8 cellular contexts compared by ENCODE assay signal in the genomic region with DNA sequence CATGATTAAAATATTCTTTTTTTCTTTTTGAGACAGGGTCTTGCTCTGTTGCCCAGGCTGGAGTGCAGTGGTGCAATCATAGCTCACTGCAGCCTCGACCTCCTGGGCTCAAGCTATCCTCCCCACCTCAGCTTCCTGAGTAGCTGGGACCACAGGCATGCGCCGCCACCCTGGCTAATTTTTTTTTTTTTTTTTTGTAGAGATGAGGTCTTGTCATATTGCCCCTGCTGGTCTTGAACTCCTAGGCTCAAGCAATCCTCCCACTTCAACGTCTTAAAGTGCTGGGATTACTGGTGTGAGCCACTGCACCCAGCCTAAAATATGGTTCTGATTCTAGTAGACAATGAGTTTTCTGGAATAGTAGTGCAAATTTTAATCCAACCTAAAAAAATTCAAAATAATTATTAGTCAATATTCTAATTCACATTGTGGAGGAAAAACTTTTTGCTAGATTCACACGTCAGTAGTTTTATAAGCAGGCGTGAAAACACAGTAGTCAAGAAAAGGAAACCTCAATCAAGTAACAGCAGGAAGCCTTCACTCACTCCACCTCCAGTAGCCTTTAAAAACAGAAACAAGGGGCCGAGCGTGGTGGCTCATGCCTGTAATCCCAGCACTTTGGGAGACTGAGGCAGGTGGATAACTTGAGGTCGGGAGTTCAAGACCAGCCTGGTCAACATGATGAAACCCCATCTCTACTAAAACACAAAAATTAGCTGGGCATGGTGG.
DNase-seq lines count a peak whose midpoint lies in the region; ATAC-seq and TF ChIP-seq lines count a peak whose summit lies in the region.
"Not testable (repeated sequence)": the region's sequence is repeated elsewhere in the genome, so short reads cannot be mapped to it uniquely, and the experiment has no call there.

No MANE protein-coding gene starts in this region.

- not testable (repeated sequence) for TF ChIP-seq CTCF in GM10266 (IDR thresholded peaks at IDR 0.05; ENCODE audit: control insufficient read depth, insufficient read depth, low read depth, missing control alignments); GM20000 (IDR thresholded peaks at IDR 0.05; ENCODE audit: extremely low read depth, missing control alignments)

- intact Hi-C loops in activated naive CD4-positive, alpha-beta T cell treated with anti-CD3 and anti-CD28 coated beads for 36 hours (cut with micrococcal nuclease) = not testable (repeated sequence)

- not testable (repeated sequence) for H3K27me3 Mint-ChIP-seq in activated naive CD4-positive, alpha-beta T cell treated with anti-CD3 and anti-CD28 coated beads for 36 hours (ENCODE audit: low read depth)

- H3K36me3 Mint-ChIP-seq in activated naive CD4-positive, alpha-beta T cell treated with anti-CD3 and anti-CD28 coated beads for 36 hours (ENCODE audit: low read depth); stimulated activated effector memory CD8-positive, alpha-beta T cell treated with anti-CD3 and anti-CD28 coated beads, Interleukin-12 subunit alpha, Interleukin-12 subunit beta, amount 100 ng/mL, for 72 hours: not testable (repeated sequence)

- CTCF ChIA-PET in activated naive CD4-positive, alpha-beta T cell treated with anti-CD3 and anti-CD28 coated beads for 36 hours (lab: Charles Lee) = interaction anchor here (1.0 kb wide), 1 partner anchor 35 kb away, joined by 6 read pairs; no protein-coding TSS in a partner anchor

- H3K4me3 Mint-ChIP-seq in activated naive CD4-positive, alpha-beta T cell treated with anti-CD3 and anti-CD28 coated beads for 36 hours = not testable (repeated sequence)
- H3K4me3 Mint-ChIP-seq in stimulated activated effector memory CD8-positive, alpha-beta T cell treated with anti-CD3 and anti-CD28 coated beads, Interleukin-12 subunit alpha, Interleukin-12 subunit beta, amount 100 ng/mL, for 72 hours = peak overlapping the region; percentile 30

- H3K9me3 Mint-ChIP-seq in activated naive CD4-positive, alpha-beta T cell treated with anti-CD3 and anti-CD28 coated beads for 36 hours; stimulated activated effector memory CD8-positive, alpha-beta T cell treated with anti-CD3 and anti-CD28 coated beads, Interleukin-12 subunit alpha, Interleukin-12 subunit beta, amount 100 ng/mL, for 72 hours: not testable (repeated sequence)

- not testable (repeated sequence) for H3K27ac Mint-ChIP-seq in activated naive CD4-positive, alpha-beta T cell treated with anti-CD3 and anti-CD28 coated beads for 36 hours; stimulated activated effector memory CD8-positive, alpha-beta T cell treated with anti-CD3 and anti-CD28 coated beads, Interleukin-12 subunit alpha, Interleukin-12 subunit beta, amount 100 ng/mL, for 72 hours

- ATAC-seq in GM18867 (IDR thresholded peaks at IDR 0.05; ENCODE audit: unreplicated experiment) = peak; percentile 87
- peak; percentile 54 for ATAC-seq in GM21825 (IDR thresholded peaks at IDR 0.05; ENCODE audit: unreplicated experiment)
- peak; percentile 64 for ATAC-seq in HG02981 (IDR thresholded peaks at IDR 0.05; ENCODE audit: unreplicated experiment)
- ATAC-seq in HG03457 (IDR thresholded peaks at IDR 0.05; ENCODE audit: unreplicated experiment) = peak; percentile 57
- peak; percentile 71 for ATAC-seq in stimulated activated effector memory CD8-positive, alpha-beta T cell treated with anti-CD3 and anti-CD28 coated beads, Interleukin-12 subunit alpha, Interleukin-12 subunit beta, amount 100 ng/mL, for 72 hours

- DNase-seq in GM10266 (ENCODE audit: extremely low spot score) (peak; percentile 38), GM20000 (ENCODE audit: low spot score) (peak; percentile 33)
- peak; percentile 12 for DNase-seq in activated naive CD4-positive, alpha-beta T cell treated with anti-CD3 and anti-CD28 coated beads for 36 hours
- DNase-seq in stimulated activated effector memory CD8-positive, alpha-beta T cell treated with anti-CD3 and anti-CD28 coated beads, Interleukin-12 subunit alpha, Interleukin-12 subunit beta, amount 100 ng/mL, for 72 hours (ENCODE audit: low spot score in 2 of 2) = not testable (repeated sequence)

- H3K4me1 Mint-ChIP-seq in activated naive CD4-positive, alpha-beta T cell treated with anti-CD3 and anti-CD28 coated beads for 36 hours (ENCODE audit: low read depth) = peaks cover 11% of the 10 kb centered on the region
- peaks cover 27% of the 10 kb centered on the region for H3K4me1 Mint-ChIP-seq in stimulated activated effector memory CD8-positive, alpha-beta T cell treated with anti-CD3 and anti-CD28 coated beads, Interleukin-12 subunit alpha, Interleukin-12 subunit beta, amount 100 ng/mL, for 72 hours
